1 cellular context compared by ENCODE assay signal in genomic region chr11:65045061-65045460, GRCh38.
TF ChIP-seq lines count a peak whose summit lies in the region.

No MANE protein-coding gene starts in this region.

TF ChIP-seq in H1, 55 proteins besides CTCF, POLR2A, EP300 and RAD21:
- TF ChIP-seq HDAC6 (IDR thresholded peaks at IDR 0.05; ENCODE audit: low read depth, low read length): no peak
- TF ChIP-seq SRF (IDR thresholded peaks at IDR 0.05; ENCODE audit: low read depth, low read length): no peak
- TF ChIP-seq SP4 (IDR thresholded peaks at IDR 0.05; ENCODE audit: low read length): no peak
- TF ChIP-seq POU5F1 (IDR thresholded peaks at IDR 0.05; ENCODE audit: low read depth, low read length): no peak
- TF ChIP-seq EGR1 (IDR thresholded peaks at IDR 0.05; ENCODE audit: borderline replicate concordance, low read depth, low read length): no peak
- no peak for TF ChIP-seq KDM1A (IDR thresholded peaks at IDR 0.05; ENCODE audit: borderline replicate concordance, low read length)
- TF ChIP-seq HDAC2 (IDR thresholded peaks at IDR 0.05; ENCODE audit: borderline replicate concordance in 1 of 2, low read depth in 2 of 2, low read length in 2 of 2): no peak
